In genomic region chr5:17021363-17021932, GRCh38 we compare ENCODE assay signal across 22 cellular contexts.
DNase-seq lines count a peak whose midpoint lies in the region; ATAC-seq and TF ChIP-seq lines count a peak whose summit lies in the region.
"Had no signal": no experiment of that assay in that cellular context is flagged by ENCODE, and none has a peak within 500 bp of the region (broad histone marks: within the 10 kb centered on the region; RNA-seq: fewer than 3 reads in every experiment).

No MANE protein-coding gene starts in this region.

- DNase-seq in heart right ventricle (no peak), right atrium auricular region (ENCODE audit: low spot score) (no peak), adipocyte (ENCODE audit: low read depth) (peak; percentile 36), mesenchymal stem cell (peak; percentile 59), upper lobe of right lung (no peak), SKM-1 (lab: John Stamatoyannopoulos, UW; ENCODE audit: unreplicated experiment) (no peak), PC-9 (no peak)
- DNase-seq in stimulated activated CD4-positive, alpha-beta T cell treated with anti-CD3 and anti-CD28 coated beads, Interleukin-1b, Interleukin-23, amount 100 ng/mL, for 48 hours: no peak
- DNase-seq: activated B cell treated with CpG ODN at 0.5 μM for 24 hours; activated CD4-positive, alpha-beta memory T cell treated with anti-CD3 and anti-CD28 coated beads, Interleukin-2, amount 10 ng/mL, durations not matched to agents 7 days and 5 days; activated naive CD4-positive, alpha-beta T cell treated with anti-CD3 and anti-CD28 coated beads, Interleukin-2, amount 10 ng/mL, durations not matched to agents 7 days and 5 days; activated T-cell treated with anti-CD3 and anti-CD28 coated beads, Interleukin-2, amount 50 U/mL, for 1 hour; DMS153; GOT3; naive B cell; NCI-H2029 treated with DMSO at 0.1 percent for 48 hours; NCI-H510A; SIG-M5; stimulated activated CD4-positive, alpha-beta T cell treated with anti-CD3 and anti-CD28 coated beads, Interleukin-12 subunit alpha, Interleukin-12 subunit beta, amount 100 ng/mL, for 4 hours had no signal

- no peaks in the 10 kb centered on the region; the same call in 1 of the 2 replicates for H3F3A ChIP-seq in PC-9 (ENCODE audit: insufficient read depth, low read depth)

- TF ChIP-seq CTCF in heart right ventricle (IDR thresholded peaks at IDR 0.05): no peak
- TF ChIP-seq CTCF in right atrium auricular region (IDR thresholded peaks at IDR 0.05): no peak
- TF ChIP-seq CTCF in upper lobe of right lung (IDR thresholded peaks at IDR 0.05): no peak
- no peak for TF ChIP-seq CTCF in PC-9 (conservative IDR thresholded peaks at IDR 0.05)

- H3K9me2 ChIP-seq in PC-9 (ENCODE audit: insufficient read depth): no peaks in the 10 kb centered on the region

- H3K36me3 ChIP-seq in heart right ventricle (no peaks in the 10 kb centered on the region), right atrium auricular region (no peaks in the 10 kb centered on the region), adipocyte (ENCODE audit: control insufficient read depth, insufficient read depth, low read length, severe bottlenecking) (no peaks in the 10 kb centered on the region), mesenchymal stem cell (ENCODE audit: control insufficient read depth in 1 of 2, insufficient read depth in 2 of 2, low read depth in 1 of 2, low read length in 2 of 2) (no peaks in the 10 kb centered on the region), upper lobe of right lung (no peaks in the 10 kb centered on the region), PC-9 (ENCODE audit: low read depth) (no peaks in the 10 kb centered on the region)
- H3K36me3 ChIP-seq: gastroesophageal sphincter had no signal

- H2AK5ac ChIP-seq in mesenchymal stem cell (ENCODE audit: low read length, severe bottlenecking): no peak overlapping the region

- peak overlapping the region; percentile 54 to 82 for H3K18ac ChIP-seq in mesenchymal stem cell (ENCODE audit: low read depth in 1 of 2, low read length in 2 of 2)

- no peak overlapping the region for H3K4ac ChIP-seq in mesenchymal stem cell (ENCODE audit: low read depth in 1 of 2, low read length in 2 of 2)

- no TSS peak for BruUV-seq in PC-9 (replicated peaks; lab: Mats Ljungman, UMichigan)

- no peaks in the 10 kb centered on the region for H3K79me1 ChIP-seq in mesenchymal stem cell (replicated peaks; ENCODE audit: low read length, poor library complexity, severe bottlenecking)

- no peaks in the 10 kb centered on the region for H3K79me2 ChIP-seq in PC-9 (ENCODE audit: low read depth)

- CTCF ChIA-PET in PC-9 (lab: Charles Lee): interaction anchor here (1.1 kb wide), 1 partner anchor 470 kb away, joined by 3 read pairs; no protein-coding TSS in a partner anchor

- POLR2A ChIA-PET in PC-9 (lab: Charles Lee; ENCODE audit: unreplicated experiment): no interaction called here

- no peak overlapping the region for H2BK120ac ChIP-seq in mesenchymal stem cell (ENCODE audit: low read depth, low read length)

- H2AFZ ChIP-seq in mesenchymal stem cell (ENCODE audit: low read depth, low read length): no peak overlapping the region
- H2AFZ ChIP-seq in PC-9: no peak overlapping the region

- no peak overlapping the region for H2BK15ac ChIP-seq in mesenchymal stem cell (ENCODE audit: low read depth, poor library complexity, severe bottlenecking)

- intact Hi-C loops in heart right ventricle (cut with DNase I) (no loop called here), upper lobe of right lung (cut with DNase I) (no loop called here), PC-9 (cut with micrococcal nuclease; ENCODE audit: unreplicated experiment) (no loop called here)

- peak overlapping the region in 6 of 10 donors; percentile 23 to 75 (median 66) for H3K27ac ChIP-seq in heart right ventricle
- H3K27ac ChIP-seq in right atrium auricular region: no peak overlapping the region
- no peak overlapping the region for H3K27ac ChIP-seq in mesenchymal stem cell (ENCODE audit: low read length, poor library complexity, severe bottlenecking)
- peak overlapping the region; percentile 68 for H3K27ac ChIP-seq in upper lobe of right lung
- no peak overlapping the region for H3K27ac ChIP-seq in PC-9
- H3K27ac ChIP-seq: gastroesophageal sphincter, HL-60 had no signal

- ATAC-seq in heart right ventricle (peak in 3 of 8 donors; percentile 37 to 72 (median 51)), upper lobe of right lung (no peak)
- ATAC-seq: gastroesophageal sphincter, K562 had no signal

- H2BK12ac ChIP-seq in mesenchymal stem cell (ENCODE audit: low read length in 2 of 2): peak overlapping the region; percentile 21 to 38

- H4K91ac ChIP-seq in mesenchymal stem cell (ENCODE audit: low read length): peak overlapping the region; percentile 18

- H3K4me3 ChIP-seq in heart right ventricle (no peak overlapping the region), right atrium auricular region (no peak overlapping the region), adipocyte (ENCODE audit: low read length) (no peak overlapping the region), mesenchymal stem cell (ENCODE audit: insufficient read depth in 1 of 2, low read depth in 1 of 2, low read length in 2 of 2) (no peak overlapping the region), upper lobe of right lung (no peak overlapping the region), PC-9 (no peak overlapping the region)
- H3K4me3 ChIP-seq: gastroesophageal sphincter, K562 had no signal

- no peak overlapping the region for H3K14ac ChIP-seq in mesenchymal stem cell (ENCODE audit: low read length in 2 of 2)

- no peaks in the 10 kb centered on the region for H4K20me1 ChIP-seq in PC-9 (ENCODE audit: insufficient read depth)

- H3K9me3 ChIP-seq in heart right ventricle: no peaks in the 10 kb centered on the region
- H3K9me3 ChIP-seq in right atrium auricular region: no peaks in the 10 kb centered on the region
- H3K9me3 ChIP-seq in adipocyte (ENCODE audit: control insufficient read depth, low read length): no peaks in the 10 kb centered on the region
- no peaks in the 10 kb centered on the region for H3K9me3 ChIP-seq in mesenchymal stem cell (ENCODE audit: control insufficient read depth, low read length)
- H3K9me3 ChIP-seq in upper lobe of right lung: no peaks in the 10 kb centered on the region
- no peaks in the 10 kb centered on the region for H3K9me3 ChIP-seq in PC-9 (ENCODE audit: insufficient read depth, low read depth)
- H3K9me3 ChIP-seq: gastroesophageal sphincter had no signal

- WGBS in heart right ventricle, 2 donors: 59 to 73% methylated on average over 3 of the region's 3 CpGs
- 86% methylated on average over 3 of the region's 3 CpGs for WGBS in mesenchymal stem cell

- H3K27me3 ChIP-seq in heart right ventricle (no peaks in the 10 kb centered on the region), right atrium auricular region (no peaks in the 10 kb centered on the region), adipocyte (replicated peaks; ENCODE audit: control insufficient read depth, insufficient read depth, low read length) (no peaks in the 10 kb centered on the region), mesenchymal stem cell (ENCODE audit: control insufficient read depth in 1 of 2, insufficient read depth in 1 of 2, low read length in 2 of 2) (no peaks in the 10 kb centered on the region), upper lobe of right lung (no peaks in the 10 kb centered on the region), PC-9 (ENCODE audit: insufficient read depth, low read depth) (no peaks in the 10 kb centered on the region)
- H3K27me3 ChIP-seq: gastroesophageal sphincter had no signal

- H3K4me2 ChIP-seq in mesenchymal stem cell (ENCODE audit: low read length, poor library complexity, severe bottlenecking) (no peak overlapping the region), PC-9 (no peak overlapping the region)

- H3K9ac ChIP-seq in adipocyte (ENCODE audit: low read length) (no peak overlapping the region), mesenchymal stem cell (ENCODE audit: low read length) (peak overlapping the region; percentile 27)

- H3K4me1 ChIP-seq in heart right ventricle: peaks cover 0 to 28% (median 4%) of the 10 kb centered on the region in 9 donors
- no peaks in the 10 kb centered on the region for H3K4me1 ChIP-seq in right atrium auricular region
- H3K4me1 ChIP-seq in adipocyte (ENCODE audit: control insufficient read depth, insufficient read depth, low read length): peaks cover 3% of the 10 kb centered on the region
- peaks cover 3% of the 10 kb centered on the region for H3K4me1 ChIP-seq in mesenchymal stem cell (ENCODE audit: control insufficient read depth, insufficient read depth, low read depth, low read length)
- H3K4me1 ChIP-seq in upper lobe of right lung: peaks cover 21% of the 10 kb centered on the region
- no peaks in the 10 kb centered on the region for H3K4me1 ChIP-seq in PC-9 (replicated peaks; ENCODE audit: insufficient read depth)

- no peak overlapping the region for H2BK5ac ChIP-seq in mesenchymal stem cell (ENCODE audit: low read depth, low read length, poor library complexity, severe bottlenecking)

- peak overlapping the region; percentile 27 for H4K8ac ChIP-seq in mesenchymal stem cell (ENCODE audit: low read length)

- H3K23ac ChIP-seq in mesenchymal stem cell (ENCODE audit: low read length in 2 of 2): no peak overlapping the region

Comparison
In these comparisons a context has a peak if more than half of its experiments do, and no peak if none do; other contexts are left out.
1. H3K27ac ChIP-seq: peak in heart right ventricle (6 of 10) and upper lobe of right lung (single experiment); none in right atrium auricular region (0 of 2), mesenchymal stem cell (single experiment) and PC-9 (single experiment).
2. DNase-seq: peak in adipocyte (single experiment) and mesenchymal stem cell (single experiment); none in heart right ventricle (0 of 2), right atrium auricular region (single experiment), upper lobe of right lung (single experiment), SKM-1 (single experiment), stimulated activated CD4-positive, alpha-beta T cell treated with anti-CD3 and anti-CD28 coated beads, Interleukin-1b, Interleukin-23, amount 100 ng/mL, for 48 hours (single experiment) and PC-9 (0 of 2).